In genomic region chr6:27156874-27157460, GRCh38 we compare ENCODE assay signal across 8 cellular contexts.
DNase-seq lines count a peak whose midpoint lies in the region; ATAC-seq and TF ChIP-seq lines count a peak whose summit lies in the region.

No MANE protein-coding gene starts in this region.

- intact Hi-C loops in MCF 10A (cut with micrococcal nuclease) = no loop called here

- CTCF ChIA-PET in HEK293 (lab: Yijun Ruan, JAX) (interaction anchor here (0.6 to 1.0 kb wide), 9 partner anchors 28 to 1545 kb away, joined by 3 to 4 read pairs (median 3); no protein-coding TSS in a partner anchor), MCF 10A (lab: Yijun Ruan, JAX) (interaction anchor here (0.7 to 1.6 kb wide), 9 partner anchors 10 to 1073 kb away, joined by 3 to 8 read pairs (median 3); a partner anchor contains a TSS)

- H3K27ac Mint-ChIP-seq in MCF 10A (ENCODE audit: low read depth, unreplicated experiment) = peak overlapping the region; percentile 53

- no peaks in the 10 kb centered on the region for H3K27me3 Mint-ChIP-seq in MCF 10A (ENCODE audit: insufficient read depth, unreplicated experiment)

- H3K4me1 ChIP-seq in HEK293 (ENCODE audit: control insufficient read depth, insufficient read depth, low read length) (no peaks in the 10 kb centered on the region), mesodermal cell (ENCODE audit: control insufficient read depth, insufficient read depth, low read length, poor library complexity, severe bottlenecking) (no peaks in the 10 kb centered on the region)

- H3K36me3 ChIP-seq in HEK293 (ENCODE audit: control insufficient read depth in 2 of 2, insufficient read depth in 1 of 2, low read length in 2 of 2) (no peaks in the 10 kb centered on the region), mesodermal cell (ENCODE audit: control insufficient read depth, insufficient read depth, low read length) (no peaks in the 10 kb centered on the region)

- no peaks in the 10 kb centered on the region for H3K9me3 Mint-ChIP-seq in MCF 10A (ENCODE audit: unreplicated experiment)

- no peak for ATAC-seq in GM18867 (IDR thresholded peaks at IDR 0.05; ENCODE audit: unreplicated experiment)

- TF ChIP-seq CTCF in AG09309 (IDR thresholded peaks at IDR 0.05; ENCODE audit: control insufficient read depth, insufficient read depth, low read depth, low read length, missing control alignments) (no peak), HEK293 (tag by site-specific recombination; IDR thresholded peaks at IDR 0.05) (no peak), MCF 10A (IDR thresholded peaks at IDR 0.05; ENCODE audit: unreplicated experiment) (no peak), GM20000 (IDR thresholded peaks at IDR 0.05; ENCODE audit: extremely low read depth, missing control alignments) (no peak)

- POLR2A ChIA-PET in HEK293 (lab: Yijun Ruan, JAX) = interaction anchor here (3.2 kb wide), 1 partner anchor 11 kb away, joined by 30 read pairs; a partner anchor contains a TSS
- POLR2A ChIA-PET in MCF 10A (lab: Yijun Ruan, JAX) = interaction anchor here (0.6 to 4.0 kb wide), 14 partner anchors 11 to 864 kb away, joined by 3 to 63 read pairs (median 4); a partner anchor contains a TSS

- no peaks in the 10 kb centered on the region for H3K9me3 ChIP-seq in HEK293 (ENCODE audit: control insufficient read depth, insufficient read depth, low read depth, low read length)
- no peaks in the 10 kb centered on the region for H3K9me3 ChIP-seq in mesodermal cell (ENCODE audit: control insufficient read depth, low read length)

- H3K4me3 Mint-ChIP-seq in MCF 10A (ENCODE audit: unreplicated experiment) = peak overlapping the region; percentile 80

- peaks cover 16% of the 10 kb centered on the region for H3K36me3 Mint-ChIP-seq in MCF 10A (ENCODE audit: insufficient read depth, unreplicated experiment)

- DNase-seq in AG09309 (ENCODE audit: low read depth) (no peak), MCF 10A (ENCODE audit: unreplicated experiment) (no peak), NCI-H2196 treated with DMSO at 0.1 percent for 48 hours (lab: John Stamatoyannopoulos, UW; ENCODE audit: unreplicated experiment) (no peak), NCI-H2081 (lab: John Stamatoyannopoulos, UW) (no peak), GM20000 (ENCODE audit: low spot score) (no peak)

- WGBS in mesodermal cell (ENCODE audit: insufficient coverage in 2 of 2), 2 experiments = 30 to 42% methylated on average over 14 to 15 of the region's 15 CpGs

- H3K4me1 Mint-ChIP-seq in MCF 10A (ENCODE audit: insufficient read depth, unreplicated experiment) = peaks cover 25% of the 10 kb centered on the region

- H3K27ac ChIP-seq in HEK293 (ENCODE audit: extremely low read depth, low read depth, low read length) (no peak overlapping the region; the same call in 1 of the 2 replicates), mesodermal cell (ENCODE audit: low read depth, low read length, severe bottlenecking) (no peak overlapping the region)

- peak overlapping the region; percentile 30 for H3K4me3 ChIP-seq in AG09309 (ENCODE audit: control insufficient read depth, low read depth, low read length)
- peak overlapping the region; percentile 65 for H3K4me3 ChIP-seq in HEK293 (ENCODE audit: low read depth, low read length)
- peak overlapping the region; percentile 43 for H3K4me3 ChIP-seq in mesodermal cell (ENCODE audit: extremely low read depth, insufficient read depth, low read length, poor library complexity, severe bottlenecking)

- BruUV-seq in MCF 10A (replicated peaks; lab: Mats Ljungman, UMichigan) = no TSS peak

TF ChIP-seq in HEK293, 187 proteins besides CTCF, POLR2A, EP300 and RAD21 (continues in another document):
- TF ChIP-seq PRDM10 (tag by site-specific recombination; IDR thresholded peaks at IDR 0.05) (peak; percentile 46), HOXA7 (CRISPR knock-in tag; IDR thresholded peaks at IDR 0.05; ENCODE audit: borderline replicate concordance) (no peak), WT1 (tag by site-specific recombination; IDR thresholded peaks at IDR 0.05) (peak; percentile 30; the same call in 1 of the 2 replicates), ZNF521 (tag by site-specific recombination; IDR thresholded peaks at IDR 0.05) (no peak), GLI2 (tag by site-specific recombination; IDR thresholded peaks at IDR 0.05; ENCODE audit: borderline replicate concordance, low read depth) (no peak), ZNF391 (tag by site-specific recombination; IDR thresholded peaks at IDR 0.05; ENCODE audit: borderline replicate concordance, low read depth) (peak; percentile 71; the same call in 1 of the 2 replicates), ZNF37A (tag by site-specific recombination; IDR thresholded peaks at IDR 0.05) (no peak), ZSCAN4 (tag by site-specific recombination; IDR thresholded peaks at IDR 0.05) (0 out of 2 replicates have a peak, but pooled peaks have one; percentile 17), ZBTB1 (tag by site-specific recombination; IDR thresholded peaks at IDR 0.05) (no peak), ZNF639 (tag by site-specific recombination; IDR thresholded peaks at IDR 0.05) (peak; percentile 52; the same call in 1 of the 2 replicates), ZNF426 (tag by site-specific recombination; IDR thresholded peaks at IDR 0.05) (no peak), ZNF48 (tag by site-specific recombination; IDR thresholded peaks at IDR 0.05) (no peak), MZF1 (tag by site-specific recombination; IDR thresholded peaks at IDR 0.05; ENCODE audit: borderline replicate concordance) (no peak), ZSCAN18 (tag by site-specific recombination; IDR thresholded peaks at IDR 0.05) (no peak), ZNF2 (tag by site-specific recombination; IDR thresholded peaks at IDR 0.05) (0 out of 2 replicates have a peak, but pooled peaks have one; percentile 30), ZFP69B (tag by site-specific recombination; IDR thresholded peaks at IDR 0.05) (peak; percentile 33; the same call in 1 of the 2 replicates), IKZF3 (tag by site-specific recombination; IDR thresholded peaks at IDR 0.05) (no peak), ZNF596 (tag by site-specific recombination; IDR thresholded peaks at IDR 0.05) (no peak)
